ENCODE assay signal across 1 cellular context in the genomic region with DNA sequence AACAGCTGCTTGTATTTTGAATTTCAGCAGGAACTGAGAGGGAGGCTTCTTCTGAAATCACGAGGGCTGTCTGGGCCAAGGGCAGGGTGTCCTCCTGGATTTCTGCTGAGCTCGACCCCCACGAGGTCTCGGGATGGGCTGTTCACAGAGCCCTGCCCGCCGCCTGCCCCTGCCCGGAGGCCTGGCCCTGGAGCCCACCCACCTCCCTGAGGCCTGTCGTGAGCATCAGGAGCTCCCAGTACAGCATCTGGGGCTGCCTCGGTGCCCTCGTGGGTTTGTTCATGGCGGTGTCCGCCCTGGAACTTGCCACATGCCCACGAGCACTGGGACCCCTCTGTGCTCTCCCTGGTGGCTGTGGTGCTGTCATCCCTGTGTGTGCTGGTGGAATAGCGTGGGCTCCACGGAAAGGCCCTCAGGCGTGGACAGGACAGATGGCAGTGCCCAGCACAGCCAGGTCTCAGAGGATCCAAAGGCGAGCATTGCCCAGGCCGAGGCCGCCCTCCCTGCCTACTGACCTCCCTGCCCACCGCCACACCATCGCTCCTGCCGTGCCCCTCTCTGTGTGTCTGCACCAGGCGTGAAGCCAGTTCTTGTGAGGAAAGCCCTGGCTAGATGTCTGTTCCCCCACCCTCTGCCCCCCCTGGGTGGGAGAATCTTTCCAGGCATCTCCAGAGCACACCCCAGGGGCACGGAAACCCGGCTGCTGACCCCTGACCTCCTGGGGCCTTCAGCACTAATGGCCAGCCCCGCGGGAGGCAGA.
TF ChIP-seq lines count a peak whose summit lies in the region.

No MANE protein-coding gene starts in this region.

TF ChIP-seq in SK-N-SH, 30 proteins besides CTCF, POLR2A, EP300 and RAD21 (continued from another document):
- TF ChIP-seq, protein P1, sequence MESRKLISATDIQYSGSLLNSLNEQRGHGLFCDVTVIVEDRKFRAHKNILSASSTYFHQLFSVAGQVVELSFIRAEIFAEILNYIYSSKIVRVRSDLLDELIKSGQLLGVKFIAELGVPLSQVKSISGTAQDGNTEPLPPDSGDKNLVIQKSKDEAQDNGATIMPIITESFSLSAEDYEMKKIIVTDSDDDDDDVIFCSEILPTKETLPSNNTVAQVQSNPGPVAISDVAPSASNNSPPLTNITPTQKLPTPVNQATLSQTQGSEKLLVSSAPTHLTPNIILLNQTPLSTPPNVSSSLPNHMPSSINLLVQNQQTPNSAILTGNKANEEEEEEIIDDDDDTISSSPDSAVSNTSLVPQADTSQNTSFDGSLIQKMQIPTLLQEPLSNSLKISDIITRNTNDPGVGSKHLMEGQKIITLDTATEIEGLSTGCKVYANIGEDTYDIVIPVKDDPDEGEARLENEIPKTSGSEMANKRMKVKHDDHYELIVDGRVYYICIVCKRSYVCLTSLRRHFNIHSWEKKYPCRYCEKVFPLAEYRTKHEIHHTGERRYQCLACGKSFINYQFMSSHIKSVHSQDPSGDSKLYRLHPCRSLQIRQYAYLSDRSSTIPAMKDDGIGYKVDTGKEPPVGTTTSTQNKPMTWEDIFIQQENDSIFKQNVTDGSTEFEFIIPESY (IDR thresholded peaks at IDR 0.05; ENCODE audit: borderline replicate concordance, low read depth), result no peak
- TF ChIP-seq, protein P2, sequence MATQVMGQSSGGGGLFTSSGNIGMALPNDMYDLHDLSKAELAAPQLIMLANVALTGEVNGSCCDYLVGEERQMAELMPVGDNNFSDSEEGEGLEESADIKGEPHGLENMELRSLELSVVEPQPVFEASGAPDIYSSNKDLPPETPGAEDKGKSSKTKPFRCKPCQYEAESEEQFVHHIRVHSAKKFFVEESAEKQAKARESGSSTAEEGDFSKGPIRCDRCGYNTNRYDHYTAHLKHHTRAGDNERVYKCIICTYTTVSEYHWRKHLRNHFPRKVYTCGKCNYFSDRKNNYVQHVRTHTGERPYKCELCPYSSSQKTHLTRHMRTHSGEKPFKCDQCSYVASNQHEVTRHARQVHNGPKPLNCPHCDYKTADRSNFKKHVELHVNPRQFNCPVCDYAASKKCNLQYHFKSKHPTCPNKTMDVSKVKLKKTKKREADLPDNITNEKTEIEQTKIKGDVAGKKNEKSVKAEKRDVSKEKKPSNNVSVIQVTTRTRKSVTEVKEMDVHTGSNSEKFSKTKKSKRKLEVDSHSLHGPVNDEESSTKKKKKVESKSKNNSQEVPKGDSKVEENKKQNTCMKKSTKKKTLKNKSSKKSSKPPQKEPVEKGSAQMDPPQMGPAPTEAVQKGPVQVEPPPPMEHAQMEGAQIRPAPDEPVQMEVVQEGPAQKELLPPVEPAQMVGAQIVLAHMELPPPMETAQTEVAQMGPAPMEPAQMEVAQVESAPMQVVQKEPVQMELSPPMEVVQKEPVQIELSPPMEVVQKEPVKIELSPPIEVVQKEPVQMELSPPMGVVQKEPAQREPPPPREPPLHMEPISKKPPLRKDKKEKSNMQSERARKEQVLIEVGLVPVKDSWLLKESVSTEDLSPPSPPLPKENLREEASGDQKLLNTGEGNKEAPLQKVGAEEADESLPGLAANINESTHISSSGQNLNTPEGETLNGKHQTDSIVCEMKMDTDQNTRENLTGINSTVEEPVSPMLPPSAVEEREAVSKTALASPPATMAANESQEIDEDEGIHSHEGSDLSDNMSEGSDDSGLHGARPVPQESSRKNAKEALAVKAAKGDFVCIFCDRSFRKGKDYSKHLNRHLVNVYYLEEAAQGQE (IDR thresholded peaks at IDR 0.05; ENCODE audit: low read depth, low read length), result no peak
- TF ChIP-seq, protein P3, sequence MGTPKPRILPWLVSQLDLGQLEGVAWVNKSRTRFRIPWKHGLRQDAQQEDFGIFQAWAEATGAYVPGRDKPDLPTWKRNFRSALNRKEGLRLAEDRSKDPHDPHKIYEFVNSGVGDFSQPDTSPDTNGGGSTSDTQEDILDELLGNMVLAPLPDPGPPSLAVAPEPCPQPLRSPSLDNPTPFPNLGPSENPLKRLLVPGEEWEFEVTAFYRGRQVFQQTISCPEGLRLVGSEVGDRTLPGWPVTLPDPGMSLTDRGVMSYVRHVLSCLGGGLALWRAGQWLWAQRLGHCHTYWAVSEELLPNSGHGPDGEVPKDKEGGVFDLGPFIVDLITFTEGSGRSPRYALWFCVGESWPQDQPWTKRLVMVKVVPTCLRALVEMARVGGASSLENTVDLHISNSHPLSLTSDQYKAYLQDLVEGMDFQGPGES (IDR thresholded peaks at IDR 0.05; ENCODE audit: low read depth, low read length), result no peak
- TF ChIP-seq POLR2AphosphoS5 (IDR thresholded peaks at IDR 0.05; ENCODE audit: low read depth, low read length) (no peak), MEF2A (IDR thresholded peaks at IDR 0.05; ENCODE audit: borderline replicate concordance, low read depth) (no peak), SIN3A (IDR thresholded peaks at IDR 0.05; ENCODE audit: borderline replicate concordance, low read depth, low read length) (no peak), RFX5 (IDR thresholded peaks at IDR 0.05; ENCODE audit: low read length) (no peak), TCF12 (IDR thresholded peaks at IDR 0.05) (no peak), ELF1 (IDR thresholded peaks at IDR 0.05) (no peak), TAF1 (IDR thresholded peaks at IDR 0.05; ENCODE audit: borderline replicate concordance, low read depth, low read length) (no peak), RCOR1 (IDR thresholded peaks at IDR 0.05; ENCODE audit: low read length) (no peak), SMC3 (IDR thresholded peaks at IDR 0.05; ENCODE audit: low read depth, low read length) (no peak), NFIC (IDR thresholded peaks at IDR 0.05; ENCODE audit: borderline replicate concordance) (no peak), FOXJ3 (CRISPR knock-in tag; IDR thresholded peaks at IDR 0.05) (no peak), GATA2 (CRISPR knock-in tag; IDR thresholded peaks at IDR 0.05) (peak; percentile 82), RXRA (IDR thresholded peaks at IDR 0.05; ENCODE audit: borderline replicate concordance, low read depth) (no peak), MXI1 (IDR thresholded peaks at IDR 0.05; ENCODE audit: low read depth, low read length) (0 out of 2 replicates have a peak, but pooled peaks have one; percentile 14), YY1 (IDR thresholded peaks at IDR 0.05; ENCODE audit: low read depth) (no peak), TEAD4 (IDR thresholded peaks at IDR 0.05; ENCODE audit: borderline replicate concordance, insufficient read depth) (no peak), GABPA (IDR thresholded peaks at IDR 0.05; ENCODE audit: low read depth) (no peak), CHD2 (IDR thresholded peaks at IDR 0.05; ENCODE audit: low read length, partially characterized antibody) (peak; percentile 37), FOSL2 (IDR thresholded peaks at IDR 0.05; ENCODE audit: borderline replicate concordance, low read depth) (no peak)
- TF ChIP-seq, protein P4, sequence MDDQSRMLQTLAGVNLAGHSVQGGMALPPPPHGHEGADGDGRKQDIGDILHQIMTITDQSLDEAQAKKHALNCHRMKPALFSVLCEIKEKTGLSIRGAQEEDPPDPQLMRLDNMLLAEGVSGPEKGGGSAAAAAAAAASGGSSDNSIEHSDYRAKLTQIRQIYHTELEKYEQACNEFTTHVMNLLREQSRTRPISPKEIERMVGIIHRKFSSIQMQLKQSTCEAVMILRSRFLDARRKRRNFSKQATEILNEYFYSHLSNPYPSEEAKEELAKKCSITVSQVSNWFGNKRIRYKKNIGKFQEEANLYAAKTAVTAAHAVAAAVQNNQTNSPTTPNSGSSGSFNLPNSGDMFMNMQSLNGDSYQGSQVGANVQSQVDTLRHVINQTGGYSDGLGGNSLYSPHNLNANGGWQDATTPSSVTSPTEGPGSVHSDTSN (IDR thresholded peaks at IDR 0.05), result no peak
- TF ChIP-seq, protein P5, sequence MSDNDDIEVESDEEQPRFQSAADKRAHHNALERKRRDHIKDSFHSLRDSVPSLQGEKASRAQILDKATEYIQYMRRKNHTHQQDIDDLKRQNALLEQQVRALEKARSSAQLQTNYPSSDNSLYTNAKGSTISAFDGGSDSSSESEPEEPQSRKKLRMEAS (IDR thresholded peaks at IDR 0.05; ENCODE audit: low read depth), result no peak
